Comparison of ENCODE assay signal across 7 cellular contexts in genomic region chr7:44087914-44088838, GRCh38. TPM values are rescaled to one million over a fixed set of nuclear protein-coding genes. Genes with fewer than 3 reads are reported as not detected.
A peak's percentile ranks its signal among the peaks of the same experiment; 100 is the strongest.
DNase-seq lines count a peak whose midpoint lies in the region; TF ChIP-seq lines count a peak whose summit lies in the region.
"Had no signal": no experiment of that assay in that cellular context is flagged by ENCODE, and none has a peak within 500 bp of the region (broad histone marks: within the 10 kb centered on the region; RNA-seq: fewer than 3 reads in every experiment).

No MANE protein-coding gene starts in this region.

- in situ Hi-C loops in GM13977 (cut with MboI; ENCODE audit: low pct_unique_long_range_greater_than_20kb, low sequenced_read_pairs, unreplicated experiment): no loop called here

- no peaks in the 10 kb centered on the region for H3K9me2 ChIP-seq in MM.1S (replicated peaks; ENCODE audit: insufficient read depth, low read length)

- H3K4me2 ChIP-seq in osteoblast (ENCODE audit: insufficient read depth, low read length) (peak overlapping the region; percentile 68), MM.1S (ENCODE audit: low read depth, low read length) (no peak overlapping the region)

- H4K20me1 ChIP-seq in osteoblast (ENCODE audit: insufficient read depth, low read length) (no peaks in the 10 kb centered on the region), MM.1S (ENCODE audit: insufficient read depth, low read length) (no peaks in the 10 kb centered on the region)

- H3K36me3 ChIP-seq in osteoblast (ENCODE audit: insufficient read depth, low read length) (no peaks in the 10 kb centered on the region), MM.1S (replicated peaks; ENCODE audit: insufficient read depth, low read length) (no peaks in the 10 kb centered on the region)

- no peaks in the 10 kb centered on the region for H3F3A ChIP-seq in MM.1S (ENCODE audit: insufficient read depth, low read length)

- peak overlapping the region; percentile 98 for H3K27ac ChIP-seq in osteoblast (ENCODE audit: low read depth, low read length)
- no peak overlapping the region for H3K27ac ChIP-seq in MM.1S (ENCODE audit: low read length)

- TF ChIP-seq CTCF in osteoblast (IDR thresholded peaks at IDR 0.05; ENCODE audit: extremely low read depth, low read depth, low read length) (no peak), GM13977 (IDR thresholded peaks at IDR 0.05; ENCODE audit: extremely low read depth, insufficient read depth, missing control alignments) (no peak), MM.1S (IDR thresholded peaks at IDR 0.05; ENCODE audit: low read length) (no peak)

- H3K27me3 ChIP-seq in osteoblast (ENCODE audit: insufficient read depth, low read length): no peaks in the 10 kb centered on the region
- H3K27me3 ChIP-seq in MM.1S (replicated peaks; ENCODE audit: insufficient read depth, low read length): 0 out of 2 replicates have a peak, but pooled peaks cover 2% of the 10 kb centered on the region

- H3K9me3 ChIP-seq in osteoblast (ENCODE audit: low read depth, low read length): no peaks in the 10 kb centered on the region
- no peaks in the 10 kb centered on the region for H3K9me3 ChIP-seq in MM.1S (replicated peaks; ENCODE audit: insufficient read depth, low read length)

- peaks cover 37% of the 10 kb centered on the region for H3K4me1 ChIP-seq in osteoblast (ENCODE audit: insufficient read depth, low read length)
- H3K4me1 ChIP-seq in MM.1S (ENCODE audit: low read length): no peaks in the 10 kb centered on the region

- DNase-seq in H4 (ENCODE audit: low spot score): peak; percentile 66
- DNase-seq in dermis microvascular lymphatic vessel endothelial cell (ENCODE audit: low read depth in 2 of 2): peak; percentile 53 to 57
- DNase-seq in osteoblast (ENCODE audit: insufficient read length, low spot score, missing footprints): peak; percentile 94
- DNase-seq in GM13977 (ENCODE audit: low spot score): no peak
- no peak for DNase-seq in MM.1S
- no peak for DNase-seq in SIG-M5 treated with dmso at 0.1 percent for 504 hours (lab: John Stamatoyannopoulos, UW; ENCODE audit: unreplicated experiment)
- DNase-seq: activated CD8-positive, alpha-beta T cell treated with anti-CD3 and anti-CD28 coated beads for 36 hours had no signal

- no peak overlapping the region for H3K9ac ChIP-seq in MM.1S (ENCODE audit: low read length)

- H3K79me2 ChIP-seq in osteoblast (ENCODE audit: insufficient read depth, low read length) (no peaks in the 10 kb centered on the region), MM.1S (ENCODE audit: low read length) (no peaks in the 10 kb centered on the region)

- H2AFZ ChIP-seq in osteoblast (ENCODE audit: low read length) (peak overlapping the region; percentile 80), MM.1S (ENCODE audit: low read length) (no peak overlapping the region)

- H3K4me3 ChIP-seq in osteoblast (ENCODE audit: insufficient read depth, low read length) (peak overlapping the region; percentile 50), MM.1S (ENCODE audit: low read length) (no peak overlapping the region)

RNA-seq across cellular contexts. Expression of gene POLM, which starts 5.8 kb away (rescaled TPM):
- total RNA-seq in H4 (2014; rRNA removed; shearing (Covaris generic)): 7.4 and 7.7 TPM in 2 replicates
- total RNA-seq in dermis microvascular lymphatic vessel endothelial cell (5.8 and 8.2 TPM in 2 replicates), osteoblast (35.9 and 40.9 TPM in 2 replicates)

RNA-seq across cellular contexts. Expression of gene AEBP1, which starts 16.0 kb away (rescaled TPM):
- total RNA-seq in H4 (2014; rRNA removed; shearing (Covaris generic)): 0.06 TPM in 1 of 2 replicates, not detected in the other
- total RNA-seq in dermis microvascular lymphatic vessel endothelial cell (9.1 and 19.6 TPM in 2 replicates), osteoblast (219 and 267 TPM in 2 replicates)

RNA-seq across cellular contexts. Expression of gene PGAM2, which starts 22.8 kb away (rescaled TPM):
- total RNA-seq in H4 (2014; rRNA removed; shearing (Covaris generic)): not detected in 2 replicates
- total RNA-seq in dermis microvascular lymphatic vessel endothelial cell (not detected in 2 replicates), osteoblast (0.29 and 0.36 TPM in 2 replicates)

RNA-seq across cellular contexts. Expression of gene POLD2, which starts 35.2 kb away (rescaled TPM):
- 185 and 198 TPM in 2 replicates for total RNA-seq in H4 (2014; rRNA removed; shearing (Covaris generic))
- total RNA-seq in dermis microvascular lymphatic vessel endothelial cell (57.7 and 72.1 TPM in 2 replicates), osteoblast (69.2 and 80.3 TPM in 2 replicates)

RNA-seq across cellular contexts. Expression of gene DBNL, which starts 43.7 kb away (rescaled TPM):
- 183 and 196 TPM in 2 replicates for total RNA-seq in H4 (2014; rRNA removed; shearing (Covaris generic))
- 92.4 and 114 TPM in 2 replicates for total RNA-seq in dermis microvascular lymphatic vessel endothelial cell
- 97.5 and 105 TPM in 2 replicates for total RNA-seq in osteoblast

Comparison
In these comparisons a context has a peak if more than half of its experiments do, and no peak if none do; other contexts are left out.
1. DNase-seq: peak in H4 (single experiment), dermis microvascular lymphatic vessel endothelial cell (2 of 2) and osteoblast (single experiment); none in GM13977 (single experiment), MM.1S (single experiment) and SIG-M5 treated with dmso at 0.1 percent for 504 hours (single experiment).
2. RNA of gene AEBP1, which starts 16.0 kb away (total RNA-seq): 219 to 267 TPM in osteoblast; 9.1 to 19.6 TPM in dermis microvascular lymphatic vessel endothelial cell and 0.06 TPM in H4; every median in the first group is over 10 times any median in the second.